In genomic region chr21:43349644-43350043, GRCh38 we compare ENCODE assay signal across 19 cellular contexts.
"Had no signal": no experiment of that assay in that cellular context is flagged by ENCODE, and none has a peak within 500 bp of the region (broad histone marks: within the 10 kb centered on the region; RNA-seq: fewer than 3 reads in every experiment).

No MANE protein-coding gene starts in this region.

- H3K27me3 ChIP-seq: dorsolateral prefrontal cortex, left lung, thyroid gland, upper lobe of left lung, uterus had no signal

- H3K27ac ChIP-seq: dorsolateral prefrontal cortex, neutrophil, psoas muscle, uterus had no signal

- H3K27ac Mint-ChIP-seq: nephron progenitor cell had no signal

- H3K9me3 ChIP-seq: left lung, lower lobe of right lung, neutrophil, psoas muscle, thyroid gland, upper lobe of left lung, uterus had no signal

- H3K9me3 Mint-ChIP-seq: naive thymus-derived CD4-positive, alpha-beta T cell; nephron progenitor cell had no signal

- H3K36me3 ChIP-seq: left lung, lower lobe of right lung, neutrophil, thyroid gland, upper lobe of left lung, uterus had no signal

- DNase-seq: cortex of kidney; dorsolateral prefrontal cortex; effector CD8-positive, alpha-beta T cell; islet precursor cell; lower lobe of right lung; mesendoderm; naive thymus-derived CD4-positive, alpha-beta T cell; nephron progenitor cell; psoas muscle; retina; stimulated activated CD4-positive, alpha-beta T cell treated with anti-CD3 and anti-CD28 coated beads, Interleukin-2, amount 100 ng/mL, for 48 hours; stimulated activated naive CD4-positive, alpha-beta T cell treated with Interleukin-2 at 50 U/mL for 16 hours; thyroid gland; uterus had no signal

- H3K4me3 Mint-ChIP-seq: naive thymus-derived CD4-positive, alpha-beta T cell; nephron progenitor cell had no signal

- ATAC-seq: left lung; lower lobe of right lung; naive thymus-derived CD4-positive, alpha-beta T cell; sciatic nerve had no signal

- FAIRE-seq: frontal cortex had no signal

- H3K4me1 ChIP-seq: psoas muscle, uterus had no signal

- H3K27me3 Mint-ChIP-seq: naive thymus-derived CD4-positive, alpha-beta T cell had no signal

- H3K4me3 ChIP-seq: dorsolateral prefrontal cortex, left lung, lower lobe of right lung, psoas muscle, thyroid gland, upper lobe of left lung, uterus had no signal
